In genomic region chr5:133341296-133341695, GRCh38 we compare ENCODE assay signal across 23 cellular contexts.
A peak's percentile ranks its signal among the peaks of the same experiment; 100 is the strongest.
DNase-seq lines count a peak whose midpoint lies in the region; ATAC-seq and TF ChIP-seq lines count a peak whose summit lies in the region.
"Had no signal": no experiment of that assay in that cellular context is flagged by ENCODE, and none has a peak within 500 bp of the region (broad histone marks: within the 10 kb centered on the region; RNA-seq: fewer than 3 reads in every experiment).

No MANE protein-coding gene starts in this region.

- no peaks in the 10 kb centered on the region for H3K79me2 ChIP-seq in mesendoderm (ENCODE audit: control insufficient read depth, insufficient read depth, low read length)

- no peaks in the 10 kb centered on the region for H3K4me1 Mint-ChIP-seq in activated CD4-positive, alpha-beta memory T cell treated with anti-CD3 and anti-CD28 coated beads for 36 hours (ENCODE audit: low read depth)
- no peaks in the 10 kb centered on the region for H3K4me1 Mint-ChIP-seq in activated CD4-positive, alpha-beta memory T cell treated with anti-CD3 and anti-CD28 coated beads, Interleukin-2, amount 10 ng/mL, durations not matched to agents 7 days and 5 days

- H3K4me1 ChIP-seq in mesendoderm (ENCODE audit: control insufficient read depth, low read depth, low read length) (peaks cover 1% of the 10 kb centered on the region), sigmoid colon (no peaks in the 10 kb centered on the region)

- no peak overlapping the region for H3K4me3 Mint-ChIP-seq in activated CD4-positive, alpha-beta memory T cell treated with anti-CD3 and anti-CD28 coated beads for 36 hours
- H3K4me3 Mint-ChIP-seq in activated CD4-positive, alpha-beta memory T cell treated with anti-CD3 and anti-CD28 coated beads, Interleukin-2, amount 10 ng/mL, durations not matched to agents 7 days and 5 days = no peak overlapping the region
- H3K4me3 Mint-ChIP-seq: CD4-positive, alpha-beta T cell; H9; HFFc6 had no signal

- H3K36me3 ChIP-seq in mesendoderm (ENCODE audit: control insufficient read depth, insufficient read depth, low read length) = no peaks in the 10 kb centered on the region
- H3K36me3 ChIP-seq in sigmoid colon = no peaks in the 10 kb centered on the region
- H3K36me3 ChIP-seq: BLaER1 had no signal

- no peak overlapping the region for H3K4me2 ChIP-seq in mesendoderm (ENCODE audit: low read length)
- H3K4me2 ChIP-seq: BLaER1 had no signal

- H3K36me3 Mint-ChIP-seq in activated CD4-positive, alpha-beta memory T cell treated with anti-CD3 and anti-CD28 coated beads for 36 hours = no peaks in the 10 kb centered on the region
- H3K36me3 Mint-ChIP-seq in activated CD4-positive, alpha-beta memory T cell treated with anti-CD3 and anti-CD28 coated beads, Interleukin-2, amount 10 ng/mL, durations not matched to agents 7 days and 5 days (ENCODE audit: low read depth) = no peaks in the 10 kb centered on the region

- H3K18ac ChIP-seq in mesendoderm (ENCODE audit: low read length) = no peak overlapping the region

- no peak overlapping the region for H4K5ac ChIP-seq in mesendoderm (ENCODE audit: low read length)

- no peaks in the 10 kb centered on the region for H3K9me3 ChIP-seq in sigmoid colon
- H3K9me3 ChIP-seq: BLaER1 had no signal

- CTCF ChIA-PET in activated CD4-positive, alpha-beta memory T cell treated with anti-CD3 and anti-CD28 coated beads for 36 hours (lab: Charles Lee) = no interaction called here
- CTCF ChIA-PET in activated CD4-positive, alpha-beta memory T cell treated with anti-CD3 and anti-CD28 coated beads, Interleukin-2, amount 10 ng/mL, durations not matched to agents 7 days and 5 days (lab: Charles Lee) = no interaction called here

- no peak overlapping the region for H3K27ac Mint-ChIP-seq in activated CD4-positive, alpha-beta memory T cell treated with anti-CD3 and anti-CD28 coated beads for 36 hours
- no peak overlapping the region for H3K27ac Mint-ChIP-seq in activated CD4-positive, alpha-beta memory T cell treated with anti-CD3 and anti-CD28 coated beads, Interleukin-2, amount 10 ng/mL, durations not matched to agents 7 days and 5 days
- H3K27ac Mint-ChIP-seq: CD4-positive, alpha-beta T cell; HFFc6 had no signal

- no peak overlapping the region for H2BK120ac ChIP-seq in mesendoderm (ENCODE audit: low read depth, low read length)

- no peak overlapping the region for H3K4me3 ChIP-seq in mesendoderm (ENCODE audit: low read length)
- no peak overlapping the region for H3K4me3 ChIP-seq in sigmoid colon
- H3K4me3 ChIP-seq: BLaER1, K562 had no signal

- H3K27me3 Mint-ChIP-seq in activated CD4-positive, alpha-beta memory T cell treated with anti-CD3 and anti-CD28 coated beads for 36 hours = peaks cover under 1% of the 10 kb centered on the region
- peaks cover 6% of the 10 kb centered on the region for H3K27me3 Mint-ChIP-seq in activated CD4-positive, alpha-beta memory T cell treated with anti-CD3 and anti-CD28 coated beads, Interleukin-2, amount 10 ng/mL, durations not matched to agents 7 days and 5 days
- H3K27me3 Mint-ChIP-seq: CD4-positive, alpha-beta T cell had no signal

- H2BK15ac ChIP-seq in mesendoderm (replicated peaks; ENCODE audit: low read depth) = no peak overlapping the region

- ATAC-seq in GM18498 (IDR thresholded peaks at IDR 0.05; ENCODE audit: unreplicated experiment) = no peak
- ATAC-seq: K562 had no signal

- H3K27me3 ChIP-seq in mesendoderm (ENCODE audit: insufficient read depth, low read length, poor library complexity) (no peaks in the 10 kb centered on the region), sigmoid colon (no peaks in the 10 kb centered on the region)
- H3K27me3 ChIP-seq: BLaER1 had no signal

- no CpG with 5 or more reads among the region's 6 CpGs for WGBS in mesendoderm (ENCODE audit: extremely low coverage, insufficient coverage, low lambda C conversion rate)
- 79 to 86% methylated on average over 6 of the region's 6 CpGs for WGBS in sigmoid colon, 2 donors

- H3K9ac ChIP-seq in mesendoderm (ENCODE audit: low read length) = no peak overlapping the region
- H3K9ac ChIP-seq: BLaER1 had no signal

- DNase-seq in activated CD4-positive, alpha-beta memory T cell treated with anti-CD3 and anti-CD28 coated beads for 36 hours = peak; percentile 4
- DNase-seq in activated CD4-positive, alpha-beta memory T cell treated with anti-CD3 and anti-CD28 coated beads, Interleukin-2, amount 10 ng/mL, durations not matched to agents 7 days and 5 days = no peak
- peak; percentile 3 for DNase-seq in dermis blood vessel endothelial cell
- DNase-seq in mesendoderm = no peak
- DNase-seq in sigmoid colon = peak; percentile 32
- no peak for DNase-seq in effector CD8-positive, alpha-beta T cell (lab: John Stamatoyannopoulos, UW)
- no peak for DNase-seq in NCI-H524 (lab: John Stamatoyannopoulos, UW)
- DNase-seq: ACHN; CD4-positive, alpha-beta T cell; COR-L47; DMS 273 treated with DMSO at 0.1 percent for 48 hours; DMS79 treated with DMSO at 0.1 percent for 48 hours; H9; HFFc6; MM.1S; NCI-H1048; NCI-H1436 treated with DMSO at 0.1 percent for 48 hours; NCI-H1930; NCI-H748 treated with DMSO at 0.1 percent for 48 hours had no signal

- POLR2A ChIA-PET in activated CD4-positive, alpha-beta memory T cell treated with anti-CD3 and anti-CD28 coated beads for 36 hours (lab: Charles Lee) = no interaction called here
- POLR2A ChIA-PET in activated CD4-positive, alpha-beta memory T cell treated with anti-CD3 and anti-CD28 coated beads, Interleukin-2, amount 10 ng/mL, durations not matched to agents 7 days and 5 days (lab: Charles Lee) = no interaction called here

- no peak for TF ChIP-seq EP300 in sigmoid colon (IDR thresholded peaks at IDR 0.05)

- H3K27ac ChIP-seq in mesendoderm (ENCODE audit: low read depth, low read length) (no peak overlapping the region), sigmoid colon (no peak overlapping the region)
- H3K27ac ChIP-seq: 22Rv1, BLaER1 had no signal

- H2AK5ac ChIP-seq in mesendoderm (ENCODE audit: low read length) = no peak overlapping the region

- no peak overlapping the region for H4K8ac ChIP-seq in mesendoderm (ENCODE audit: low read depth, low read length)

- intact Hi-C loops in activated CD4-positive, alpha-beta memory T cell treated with anti-CD3 and anti-CD28 coated beads for 36 hours (cut with micrococcal nuclease) = no loop called here
- intact Hi-C loops in sigmoid colon (cut with DNase I) = no loop called here

- H3K56ac ChIP-seq in mesendoderm (ENCODE audit: low read length) = no peak overlapping the region

- no peak overlapping the region for H2BK5ac ChIP-seq in mesendoderm (ENCODE audit: low read length)

- H3K79me1 ChIP-seq in mesendoderm (ENCODE audit: low read length) = no peaks in the 10 kb centered on the region

- peak overlapping the region; percentile 80 for H3K23ac ChIP-seq in mesendoderm (ENCODE audit: low read length)

- TF ChIP-seq CTCF in sigmoid colon (IDR thresholded peaks at IDR 0.05) = no peak

- H3K4ac ChIP-seq in mesendoderm (ENCODE audit: low read depth, low read length) = no peak overlapping the region

- no peaks in the 10 kb centered on the region for H3K9me3 Mint-ChIP-seq in activated CD4-positive, alpha-beta memory T cell treated with anti-CD3 and anti-CD28 coated beads for 36 hours
- H3K9me3 Mint-ChIP-seq in activated CD4-positive, alpha-beta memory T cell treated with anti-CD3 and anti-CD28 coated beads, Interleukin-2, amount 10 ng/mL, durations not matched to agents 7 days and 5 days = no peaks in the 10 kb centered on the region
- H3K9me3 Mint-ChIP-seq: CD4-positive, alpha-beta T cell; HFFc6 had no signal

- no peak for TF ChIP-seq POLR2A in sigmoid colon (IDR thresholded peaks at IDR 0.05)

Comparison
In these comparisons a context has a peak if more than half of its experiments do, and no peak if none do; other contexts are left out.
1. DNase-seq: peak in activated CD4-positive, alpha-beta memory T cell treated with anti-CD3 and anti-CD28 coated beads for 36 hours (single experiment), dermis blood vessel endothelial cell (single experiment) and sigmoid colon (single experiment); none in activated CD4-positive, alpha-beta memory T cell treated with anti-CD3 and anti-CD28 coated beads, Interleukin-2, amount 10 ng/mL, durations not matched to agents 7 days and 5 days (single experiment), mesendoderm (single experiment), effector CD8-positive, alpha-beta T cell (single experiment) and NCI-H524 (0 of 2).